8 cellular contexts compared by ENCODE assay signal in the genomic region with DNA sequence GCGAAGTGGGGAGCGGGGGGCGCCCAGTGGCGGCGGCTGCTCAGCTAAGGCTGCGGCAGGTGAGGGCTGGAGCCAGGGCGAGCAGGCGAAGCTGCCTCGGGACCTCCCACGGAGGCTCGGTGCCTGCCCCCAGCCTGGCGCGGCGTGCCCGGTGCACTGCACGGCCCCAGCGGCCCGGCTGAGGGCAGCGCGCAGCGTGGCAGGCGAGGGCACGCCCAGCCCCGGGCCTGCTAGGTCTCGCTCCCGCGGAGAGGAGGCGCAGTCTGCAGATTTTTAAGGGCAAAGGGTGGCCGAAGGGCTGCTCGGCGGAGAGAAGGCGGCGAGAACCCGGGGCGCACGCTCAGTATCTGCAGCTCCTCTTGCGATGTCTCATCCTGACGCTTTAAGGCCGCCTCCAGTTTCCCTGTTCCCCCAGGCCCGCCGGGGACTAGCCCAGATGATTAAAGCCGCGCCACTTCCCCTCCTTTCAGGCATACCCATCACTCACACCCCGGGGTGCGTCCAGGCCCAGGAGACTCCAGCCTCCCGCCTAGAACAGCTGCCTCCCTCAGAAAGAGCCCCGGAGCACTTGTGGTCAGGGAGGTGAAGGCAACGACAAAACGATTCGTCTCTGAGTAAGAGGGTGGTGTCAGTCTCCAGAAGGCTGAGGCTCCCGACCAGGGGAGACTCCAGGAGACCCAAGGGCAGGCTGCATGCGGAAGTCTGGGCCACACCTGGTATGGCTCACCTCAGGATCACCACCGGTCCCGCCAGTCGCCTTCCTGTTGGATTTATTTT. TPM values are rescaled to one million over a fixed set of nuclear protein-coding genes. Genes with fewer than 3 reads are reported as not detected.
DNase-seq lines count a peak whose midpoint lies in the region; ATAC-seq and TF ChIP-seq lines count a peak whose summit lies in the region.

TSS of gene FERMT1 (minus strand) at position 158 of the 777 bp plus-strand sequence. CDS start 3,476 bp downstream, outside the sequence.

- no peaks in the 10 kb centered on the region for H3K36me3 Mint-ChIP-seq in CD4-positive, alpha-beta memory T cell
- no peaks in the 10 kb centered on the region for H3K36me3 Mint-ChIP-seq in dendritic cell treated with granulocyte-macrophage colony-stimulating factor and Interleukin-4, amounts not matched to agents 40 ng/mL and 50 ng/mL, for 4 days (ENCODE audit: low read depth)

- DNase-seq in CD4-positive, alpha-beta memory T cell, result no peak
- DNase-seq in Kasumi-1 (lab: John Stamatoyannopoulos, UW), result peak; percentile 62 to 66
- DNase-seq in SKM-1 (lab: John Stamatoyannopoulos, UW; ENCODE audit: unreplicated experiment), result peak; percentile 8
- DNase-seq in stimulated activated CD8-positive, alpha-beta memory T cell treated with anti-CD3 and anti-CD28 coated beads, Interleukin-2, amount 100 ng/mL, for 48 hours (ENCODE audit: low read depth in 2 of 2), result peak; percentile 24 to 34
- no peak for DNase-seq in activated effector memory CD4-positive, alpha-beta T cell treated with anti-CD3 and anti-CD28 coated beads, Interleukin-2, amount 50 U/mL, for 16 hours

- H3K4me1 ChIP-seq in CD4-positive, alpha-beta memory T cell (ENCODE audit: insufficient read depth, low read length), result peaks cover 7% of the 10 kb centered on the region
- H3K4me1 ChIP-seq in liver (ENCODE audit: control insufficient read depth in 4 of 4, insufficient read depth in 4 of 4, low read length in 3 of 4), result peaks cover 3 to 15% (median 9%) of the 10 kb centered on the region in 4 donors

- H3K4me3 Mint-ChIP-seq in CD4-positive, alpha-beta memory T cell, result peak within 1 kb of the TSS; percentile 1 to 65 (median 48)
- H3K4me3 Mint-ChIP-seq in dendritic cell treated with granulocyte-macrophage colony-stimulating factor and Interleukin-4, amounts not matched to agents 40 ng/mL and 50 ng/mL, for 4 days, result peak within 1 kb of the TSS; percentile 66

- POLR2A ChIA-PET in CD4-positive, alpha-beta memory T cell (lab: Charles Lee; ENCODE audit: partially characterized antibody), result no interaction called here

- TF ChIP-seq RAD21 in liver (IDR thresholded peaks at IDR 0.05), result no peak

- H3K27me3 Mint-ChIP-seq in CD4-positive, alpha-beta memory T cell, result peaks cover 28 to 40% of the 10 kb centered on the region in 2 donors
- H3K27me3 Mint-ChIP-seq in dendritic cell treated with granulocyte-macrophage colony-stimulating factor and Interleukin-4, amounts not matched to agents 40 ng/mL and 50 ng/mL, for 4 days, result peaks cover 39% of the 10 kb centered on the region

- no peak within 1 kb of the TSS for H3K27ac Mint-ChIP-seq in CD4-positive, alpha-beta memory T cell
- H3K27ac Mint-ChIP-seq in dendritic cell treated with granulocyte-macrophage colony-stimulating factor and Interleukin-4, amounts not matched to agents 40 ng/mL and 50 ng/mL, for 4 days, result no peak within 1 kb of the TSS

- no peak within 1 kb of the TSS for H3K4me3 ChIP-seq in CD4-positive, alpha-beta memory T cell (ENCODE audit: low read length in 2 of 2)
- H3K4me3 ChIP-seq in liver (ENCODE audit: low read depth in 1 of 3, low read length in 3 of 3), result peak within 1 kb of the TSS; percentile 11 to 54 (median 18)

- WGBS in liver, result 8% methylated on average over 55 of the region's 55 CpGs

- no peak for TF ChIP-seq CTCF in liver (IDR thresholded peaks at IDR 0.05; ENCODE audit: low read depth, low read length, missing input control)

- no peaks in the 10 kb centered on the region for H3K36me3 ChIP-seq in CD4-positive, alpha-beta memory T cell (ENCODE audit: insufficient read depth, low read length)
- no peaks in the 10 kb centered on the region for H3K36me3 ChIP-seq in liver (ENCODE audit: control insufficient read depth in 4 of 4, insufficient read depth in 3 of 4, low read depth in 1 of 4, low read length in 3 of 4)

- no peaks in the 10 kb centered on the region for H3K9me3 ChIP-seq in CD4-positive, alpha-beta memory T cell (ENCODE audit: control insufficient read depth in 1 of 2, low read length in 2 of 2)
- H3K9me3 ChIP-seq in liver (ENCODE audit: control insufficient read depth in 4 of 4, low read length in 3 of 4), result no peaks in the 10 kb centered on the region

- no peak within 1 kb of the TSS for H3K9ac ChIP-seq in liver (ENCODE audit: low read depth in 1 of 2, low read length in 2 of 2)

- intact Hi-C loops in CD4-positive, alpha-beta memory T cell (cut with micrococcal nuclease), result no loop called here
- intact Hi-C loops in dendritic cell treated with granulocyte-macrophage colony-stimulating factor and Interleukin-4, amounts not matched to agents 40 ng/mL and 50 ng/mL, for 4 days (cut with micrococcal nuclease), result no loop called here

- H3K9me3 Mint-ChIP-seq in CD4-positive, alpha-beta memory T cell, result peaks cover 0 to 2% (median 0%) of the 10 kb centered on the region in 8 donors
- H3K9me3 Mint-ChIP-seq in dendritic cell treated with granulocyte-macrophage colony-stimulating factor and Interleukin-4, amounts not matched to agents 40 ng/mL and 50 ng/mL, for 4 days, result no peaks in the 10 kb centered on the region

- no peak within 1 kb of the TSS for H3K27ac ChIP-seq in CD4-positive, alpha-beta memory T cell (ENCODE audit: low read depth, low read length)
- H3K27ac ChIP-seq in liver (ENCODE audit: low read depth in 1 of 2, low read length in 2 of 2), result no peak within 1 kb of the TSS

- CTCF ChIA-PET in CD4-positive, alpha-beta memory T cell (lab: Charles Lee; ENCODE audit: partially characterized antibody), result no interaction called here

- peak; percentile 80 for ATAC-seq in GM19463 (IDR thresholded peaks at IDR 0.05; ENCODE audit: unreplicated experiment)

- no peaks in the 10 kb centered on the region for H3K27me3 ChIP-seq in CD4-positive, alpha-beta memory T cell (ENCODE audit: insufficient read depth, low read length)
- H3K27me3 ChIP-seq in liver (ENCODE audit: control insufficient read depth in 4 of 4, insufficient read depth in 4 of 4, low read length in 3 of 4), result peaks cover 0 to 3% (median 0%) of the 10 kb centered on the region in 4 donors

- peaks cover 1 to 18% (median 5%) of the 10 kb centered on the region in 4 donors for H3K4me1 Mint-ChIP-seq in CD4-positive, alpha-beta memory T cell
- H3K4me1 Mint-ChIP-seq in dendritic cell treated with granulocyte-macrophage colony-stimulating factor and Interleukin-4, amounts not matched to agents 40 ng/mL and 50 ng/mL, for 4 days (ENCODE audit: low read depth), result peaks cover 15% of the 10 kb centered on the region

TF ChIP-seq in liver, 16 proteins besides CTCF, POLR2A, EP300 and RAD21:
- TF ChIP-seq YY1 (IDR thresholded peaks at IDR 0.05) (no peak), FOXA2 (IDR thresholded peaks at IDR 0.05) (no peak), HNF4G (IDR thresholded peaks at IDR 0.05) (no peak), NR2F2 (IDR thresholded peaks at IDR 0.05) (no peak), TAF1 (conservative IDR thresholded peaks at IDR 0.05) (no peak)
- TF ChIP-seq, protein P1, sequence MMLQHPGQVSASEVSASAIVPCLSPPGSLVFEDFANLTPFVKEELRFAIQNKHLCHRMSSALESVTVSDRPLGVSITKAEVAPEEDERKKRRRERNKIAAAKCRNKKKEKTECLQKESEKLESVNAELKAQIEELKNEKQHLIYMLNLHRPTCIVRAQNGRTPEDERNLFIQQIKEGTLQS (IDR thresholded peaks at IDR 0.05), result no peak
TF ChIP-seq in liver: peak in this region for 0.

RNA-seq across cellular contexts. Expression of gene FERMT1, which starts in this region (rescaled TPM):
- not detected for total RNA-seq in CD4-positive, alpha-beta memory T cell
- not detected for polyA plus RNA-seq in CD4-positive, alpha-beta memory T cell
- under 1 TPM; 0.25 to 0.42 TPM for total RNA-seq in liver
- under 1 TPM; 0.11 to 0.16 TPM for polyA plus RNA-seq in liver

Comparison
In these comparisons a context has a peak if more than half of its experiments do, and no peak if none do; other contexts are left out.
1. DNase-seq: peak in Kasumi-1 (2 of 2), SKM-1 (single experiment) and stimulated activated CD8-positive, alpha-beta memory T cell treated with anti-CD3 and anti-CD28 coated beads, Interleukin-2, amount 100 ng/mL, for 48 hours (2 of 2); none in CD4-positive, alpha-beta memory T cell (0 of 5) and activated effector memory CD4-positive, alpha-beta T cell treated with anti-CD3 and anti-CD28 coated beads, Interleukin-2, amount 50 U/mL, for 16 hours (single experiment).
2. H3K4me3 ChIP-seq: peak in liver (3 of 3); none in CD4-positive, alpha-beta memory T cell (0 of 2).